15 cellular contexts compared by ENCODE assay signal in genomic region chrX:24954732-24955131, GRCh38.
"Had no signal": no experiment of that assay in that cellular context is flagged by ENCODE, and none has a peak within 500 bp of the region (broad histone marks: within the 10 kb centered on the region; RNA-seq: fewer than 3 reads in every experiment).

No MANE protein-coding gene starts in this region.

- H3K4me1 Mint-ChIP-seq: naive thymus-derived CD4-positive, alpha-beta T cell had no signal

- H3K36me3 ChIP-seq: esophagus squamous epithelium, gastroesophageal sphincter, ovary had no signal

- H3K27me3 ChIP-seq: esophagus squamous epithelium, gastroesophageal sphincter, ovary had no signal

- H3K27me3 Mint-ChIP-seq: dendritic cell treated with granulocyte-macrophage colony-stimulating factor and Interleukin-4, amounts not matched to agents 40 ng/mL and 50 ng/mL, for 4 days; effector memory CD8-positive, alpha-beta T cell; naive thymus-derived CD4-positive, alpha-beta T cell had no signal

- H3K4me3 ChIP-seq: esophagus squamous epithelium, gastroesophageal sphincter, ovary, smooth muscle cell had no signal

- ATAC-seq: effector memory CD8-positive, alpha-beta T cell; gastroesophageal sphincter; left colon; naive thymus-derived CD4-positive, alpha-beta T cell; right cardiac atrium had no signal

- H3K4me3 Mint-ChIP-seq: dendritic cell treated with granulocyte-macrophage colony-stimulating factor and Interleukin-4, amounts not matched to agents 40 ng/mL and 50 ng/mL, for 4 days; effector memory CD8-positive, alpha-beta T cell; naive thymus-derived CD4-positive, alpha-beta T cell had no signal

- H3K9me3 ChIP-seq: esophagus squamous epithelium, gastroesophageal sphincter, ovary had no signal

- H3K27ac Mint-ChIP-seq: dendritic cell treated with granulocyte-macrophage colony-stimulating factor and Interleukin-4, amounts not matched to agents 40 ng/mL and 50 ng/mL, for 4 days; effector memory CD8-positive, alpha-beta T cell; naive thymus-derived CD4-positive, alpha-beta T cell had no signal

- DNase-seq: effector memory CD8-positive, alpha-beta T cell; esophagus squamous epithelium; foreskin fibroblast; glutamatergic neuron; left colon; mesendoderm; naive thymus-derived CD4-positive, alpha-beta T cell; ovary; right cardiac atrium; stimulated activated CD4-positive, alpha-beta T cell treated with anti-CD3 and anti-CD28 coated beads, Interleukin-2, amount 100 ng/mL, for 48 hours; stimulated activated naive CD4-positive, alpha-beta T cell treated with Interleukin-2 at 50 U/mL for 16 hours; trophoblast cell had no signal

- H3K4me2 ChIP-seq: smooth muscle cell had no signal

- H3K27ac ChIP-seq: esophagus squamous epithelium, gastroesophageal sphincter, ovary had no signal

- H3K9me3 Mint-ChIP-seq: dendritic cell treated with granulocyte-macrophage colony-stimulating factor and Interleukin-4, amounts not matched to agents 40 ng/mL and 50 ng/mL, for 4 days; effector memory CD8-positive, alpha-beta T cell; naive thymus-derived CD4-positive, alpha-beta T cell had no signal

- H3K4me1 ChIP-seq: esophagus squamous epithelium, gastroesophageal sphincter had no signal
